ENCODE assay signal across 1 cellular context in genomic region chr1:83901547-83902155, GRCh38.
TF ChIP-seq lines count a peak whose summit lies in the region.

No MANE protein-coding gene starts in this region.

TF ChIP-seq in K562, 482 proteins besides CTCF, POLR2A, EP300 and RAD21 (continued from another document and continues in another):
- peak; percentile 46; the same call in 1 of the 2 replicates for TF ChIP-seq MGA (IDR thresholded peaks at IDR 0.05)
- TF ChIP-seq ARHGAP35 (IDR thresholded peaks at IDR 0.05; ENCODE audit: partially characterized antibody) = no peak
- no peak for TF ChIP-seq HNRNPLL (IDR thresholded peaks at IDR 0.05; ENCODE audit: low read depth, low read length, poor library complexity, severe bottlenecking)
- no peak for TF ChIP-seq ARID3B (CRISPR knock-in tag; IDR thresholded peaks at IDR 0.05; ENCODE audit: borderline replicate concordance)
- TF ChIP-seq ILF3 (IDR thresholded peaks at IDR 0.05; ENCODE audit: borderline replicate concordance) = no peak
- TF ChIP-seq RBM14 (IDR thresholded peaks at IDR 0.05; ENCODE audit: borderline replicate concordance, insufficient read depth, low read depth, low read length) = no peak
- no peak for TF ChIP-seq POLR3A (IDR thresholded peaks at IDR 0.05; ENCODE audit: borderline replicate concordance, extremely low read depth, insufficient read depth, insufficient read length)
- TF ChIP-seq ZNF507 (tag; conservative IDR thresholded peaks at IDR 0.05) = no peak
- no peak for TF ChIP-seq PTTG1 (tag; IDR thresholded peaks at IDR 0.05; ENCODE audit: low read depth)
- no peak for TF ChIP-seq CEBPG (CRISPR knock-in tag; IDR thresholded peaks at IDR 0.05)
- peak in 1 of 2 experiments; percentile 50; a peak in 2 of 4 replicates for TF ChIP-seq CEBPG (tag; conservative IDR thresholded peaks at IDR 0.05 in 1 of 2, IDR thresholded peaks at IDR 0.05 in 1 of 2)
- TF ChIP-seq BHLHE40 (IDR thresholded peaks at IDR 0.05; ENCODE audit: low read length) = peak; percentile 10; the same call in 1 of the 2 replicates
- TF ChIP-seq PTRF (tag; IDR thresholded peaks at IDR 0.05) = no peak
- no peak for TF ChIP-seq HDAC6 (IDR thresholded peaks at IDR 0.05; ENCODE audit: low read depth, low read length)
- TF ChIP-seq ZFP91 (CRISPR knock-in tag; IDR thresholded peaks at IDR 0.05) = no peak
- 0 out of 2 replicates have a peak, but pooled peaks have one; percentile 54 for TF ChIP-seq ARID3A (IDR thresholded peaks at IDR 0.05; ENCODE audit: borderline replicate concordance, low read depth, low read length)
- TF ChIP-seq KDM4B (IDR thresholded peaks at IDR 0.05; ENCODE audit: borderline replicate concordance in 2 of 2, low read depth in 1 of 2) = no peak
- no peak for TF ChIP-seq ZNF780A (CRISPR knock-in tag; IDR thresholded peaks at IDR 0.05)
- 0 out of 2 replicates have a peak, but pooled peaks have one; percentile 19 for TF ChIP-seq MYC (IDR thresholded peaks at IDR 0.05; ENCODE audit: low read depth, low read length)
- no peak for TF ChIP-seq MYC (CRISPR knock-in tag; IDR thresholded peaks at IDR 0.05; ENCODE audit: borderline replicate concordance, low read depth)
- peak; percentile 46; the same call in 1 of the 2 replicates for TF ChIP-seq ARID1B (IDR thresholded peaks at IDR 0.05)
- TF ChIP-seq CBX1 (IDR thresholded peaks at IDR 0.05; ENCODE audit: low read depth) = no peak
- TF ChIP-seq TAL1 (IDR thresholded peaks at IDR 0.05) = 0 out of 2 replicates have a peak, but pooled peaks have one; percentile 5
- no peak for TF ChIP-seq ZNF695 (CRISPR knock-in tag; IDR thresholded peaks at IDR 0.05)
- TF ChIP-seq HOMEZ (CRISPR knock-in tag; IDR thresholded peaks at IDR 0.05) = no peak
- no peak for TF ChIP-seq ZFP30 (CRISPR knock-in tag; IDR thresholded peaks at IDR 0.05; ENCODE audit: borderline replicate concordance)
- no peak for TF ChIP-seq ZSCAN29 (IDR thresholded peaks at IDR 0.05)
- no peak for TF ChIP-seq NR1H2 (CRISPR knock-in tag; IDR thresholded peaks at IDR 0.05)
- TF ChIP-seq XRCC4 (IDR thresholded peaks at IDR 0.05; ENCODE audit: extremely low read depth, insufficient read depth, insufficient read length) = no peak
- TF ChIP-seq FOSL1 (tag; conservative IDR thresholded peaks at IDR 0.05) = peak; percentile 64
- TF ChIP-seq IRF1 (CRISPR knock-in tag; IDR thresholded peaks at IDR 0.05; ENCODE audit: borderline replicate concordance) = no peak
- no peak for TF ChIP-seq SMAD4 (CRISPR knock-in tag; conservative IDR thresholded peaks at IDR 0.05)
- TF ChIP-seq CHCHD3 (CRISPR knock-in tag; IDR thresholded peaks at IDR 0.05) = no peak
- TF ChIP-seq ZNF57 (CRISPR knock-in tag; IDR thresholded peaks at IDR 0.05) = no peak
- no peak for TF ChIP-seq ZNF561 (CRISPR knock-in tag; conservative IDR thresholded peaks at IDR 0.05)
- peak; percentile 75; the same call in 1 of the 2 replicates for TF ChIP-seq CREB3L1 (IDR thresholded peaks at IDR 0.05; ENCODE audit: borderline replicate concordance, low read depth)
- TF ChIP-seq ZNF217 (CRISPR knock-in tag; IDR thresholded peaks at IDR 0.05) = no peak
- TF ChIP-seq ZNF316 (IDR thresholded peaks at IDR 0.05) = peak; percentile 90
- TF ChIP-seq PKNOX1 (IDR thresholded peaks at IDR 0.05) = no peak
- no peak for TF ChIP-seq PTBP1 (IDR thresholded peaks at IDR 0.05; ENCODE audit: low read depth, low read length)
